Comparison of ENCODE assay signal across 8 cellular contexts in the genomic region with DNA sequence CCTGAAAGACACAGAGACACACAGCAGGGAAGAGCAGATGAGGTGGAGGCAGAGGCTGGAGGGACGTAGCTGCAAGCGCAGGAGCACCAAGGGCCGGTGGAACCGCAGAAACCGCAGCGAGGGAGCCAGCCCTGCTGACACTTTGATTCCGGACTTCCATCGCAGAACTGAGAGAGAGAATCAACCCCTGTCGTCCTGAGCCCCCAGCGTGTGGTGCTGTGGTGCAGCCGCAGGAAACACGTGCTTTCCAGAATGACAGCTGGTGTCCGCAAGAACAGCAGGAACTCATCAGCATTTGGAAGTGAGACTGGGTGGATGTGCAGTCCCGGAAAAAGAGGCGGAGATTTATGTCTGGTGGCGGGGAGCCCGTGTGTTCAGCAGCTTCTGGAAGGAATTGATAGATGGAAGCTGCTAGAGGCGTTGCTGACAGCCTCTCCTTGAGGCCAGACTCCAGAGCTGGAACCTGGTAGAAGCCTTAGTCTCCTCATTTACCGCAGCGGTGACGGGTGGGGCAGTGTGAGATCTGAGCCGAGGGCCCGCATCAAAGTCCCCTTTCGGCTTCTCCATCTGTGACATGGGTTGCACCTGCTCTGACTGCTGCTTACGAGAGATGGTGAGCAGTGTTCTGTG. TPM values are rescaled to one million over a fixed set of nuclear protein-coding genes. Genes with fewer than 3 reads are reported as not detected.
DNase-seq lines count a peak whose midpoint lies in the region; ATAC-seq and TF ChIP-seq lines count a peak whose summit lies in the region.

No MANE protein-coding gene starts in this region.

- H3K9me3 ChIP-seq in ascending aorta (peaks cover 0 to 6% of the 10 kb centered on the region in 2 donors), right atrium auricular region (peaks cover 0 to 15% of the 10 kb centered on the region in 2 donors)

- TF ChIP-seq CTCF in ascending aorta (IDR thresholded peaks at IDR 0.05) (peak in 2 of 3 experiments; percentile 21 to 42), right atrium auricular region (IDR thresholded peaks at IDR 0.05) (peak in 1 of 2 donors; percentile 57)

- H3K27me3 ChIP-seq in ascending aorta (no peaks in the 10 kb centered on the region), right atrium auricular region (no peaks in the 10 kb centered on the region)

- intact Hi-C loops in ascending aorta (cut with DNase I): no loop called here

- ATAC-seq in GM21619 (IDR thresholded peaks at IDR 0.05; ENCODE audit: unreplicated experiment): peak; percentile 76
- ATAC-seq in HG03457 (IDR thresholded peaks at IDR 0.05; ENCODE audit: unreplicated experiment): no peak

- DNase-seq in COLO829 (ENCODE audit: low spot score): peak; percentile 57
- peak; percentile 63 for DNase-seq in NCI-H1092 (lab: John Stamatoyannopoulos, UW)
- peak; percentile 30 for DNase-seq in T follicular helper cell (ENCODE audit: low read depth)
- peak in 1 of 2 donors; percentile 81 for DNase-seq in ascending aorta (ENCODE audit: low spot score in 2 of 2)
- DNase-seq in right atrium auricular region (ENCODE audit: low spot score): peak; percentile 84
- peak; percentile 74 for DNase-seq in retina

- H3K27ac ChIP-seq in ascending aorta (no peak overlapping the region), right atrium auricular region (peak overlapping the region in 1 of 2 donors; percentile 27)

- H3K4me1 ChIP-seq in ascending aorta (peaks cover 4 to 10% of the 10 kb centered on the region in 2 donors), right atrium auricular region (peaks cover 0 to 22% of the 10 kb centered on the region in 2 donors)

- H3K4me3 ChIP-seq in ascending aorta (peak overlapping the region; percentile 36 to 45), right atrium auricular region (peak overlapping the region; percentile 6 to 35)

- H3K36me3 ChIP-seq in ascending aorta: no peaks in the 10 kb centered on the region
- H3K36me3 ChIP-seq in right atrium auricular region: no peaks in the 10 kb centered on the region

RNA-seq across cellular contexts. Expression of gene KLC1, which starts 21.9 kb away (rescaled TPM):
- total RNA-seq in ascending aorta (302 TPM), right atrium auricular region (100 to 1,000 TPM; 185 to 201 TPM)

RNA-seq across cellular contexts. Expression of gene COA8, which starts 44.4 kb away (rescaled TPM):
- total RNA-seq in ascending aorta (37.7 TPM), right atrium auricular region (10 to 100 TPM; 21.3 to 53.2 TPM)

RNA-seq across cellular contexts. Expression of gene BAG5, which starts 44.7 kb away (rescaled TPM):
- total RNA-seq in ascending aorta: 7.1 TPM
- 10 to 100 TPM; 16.1 to 17.7 TPM for total RNA-seq in right atrium auricular region
